In genomic region chr10:121678631-121679174, GRCh38 we compare ENCODE assay signal across 21 cellular contexts.
"Had no signal": no experiment of that assay in that cellular context is flagged by ENCODE, and none has a peak within 500 bp of the region (broad histone marks: within the 10 kb centered on the region; RNA-seq: fewer than 3 reads in every experiment).

No MANE protein-coding gene starts in this region.

- H3K9me3 Mint-ChIP-seq: activated B cell treated with CpG ODN at 0.5 μM for 24 hours; activated naive CD4-positive, alpha-beta T cell treated with anti-CD3 and anti-CD28 coated beads, Interleukin-2, amount 10 ng/mL, durations not matched to agents 7 days and 5 days; activated T-helper 1 cell treated with anti-CD3 and anti-CD28 coated beads, Interleukin-12 subunit alpha, Interleukin-12 subunit beta, Interleukin-2, Interleukin-4 antibody, amounts not matched to agents 30 ng/mL and 10 ng/mL and 1 ng/mL, durations not matched to agents 14 hours and 24 hours and 36 hours; T-helper 2 cell treated with Interferon-gamma antibody and Interleukin-4, amounts not matched to agents 5 μg/mL and 100 μg/mL, for 36 hours had no signal

- H3K4me1 Mint-ChIP-seq: activated B cell treated with CpG ODN at 0.5 μM for 24 hours; activated naive CD4-positive, alpha-beta T cell treated with anti-CD3 and anti-CD28 coated beads, Interleukin-2, amount 10 ng/mL, durations not matched to agents 7 days and 5 days; activated naive CD8-positive, alpha-beta T cell treated with anti-CD3 and anti-CD28 coated beads, Interleukin-2, amount 10 ng/mL, durations not matched to agents 7 days and 5 days; memory B cell; naive thymus-derived CD8-positive, alpha-beta T cell had no signal

- H3K27ac Mint-ChIP-seq: activated B cell treated with CpG ODN at 0.5 μM for 24 hours; activated naive CD4-positive, alpha-beta T cell treated with anti-CD3 and anti-CD28 coated beads, Interleukin-2, amount 10 ng/mL, durations not matched to agents 7 days and 5 days; activated naive CD8-positive, alpha-beta T cell treated with anti-CD3 and anti-CD28 coated beads, Interleukin-2, amount 10 ng/mL, durations not matched to agents 7 days and 5 days; activated T-helper 1 cell treated with anti-CD3 and anti-CD28 coated beads, Interleukin-12 subunit alpha, Interleukin-12 subunit beta, Interleukin-2, Interleukin-4 antibody, amounts not matched to agents 30 ng/mL and 10 ng/mL and 1 ng/mL, durations not matched to agents 14 hours and 24 hours and 36 hours; memory B cell; naive thymus-derived CD8-positive, alpha-beta T cell; T-helper 2 cell treated with Interferon-gamma antibody and Interleukin-4, amounts not matched to agents 5 μg/mL and 100 μg/mL, for 36 hours; type B pancreatic cell had no signal

- H3K4me3 Mint-ChIP-seq: activated B cell treated with CpG ODN at 0.5 μM for 24 hours; activated naive CD4-positive, alpha-beta T cell treated with anti-CD3 and anti-CD28 coated beads, Interleukin-2, amount 10 ng/mL, durations not matched to agents 7 days and 5 days; activated naive CD8-positive, alpha-beta T cell treated with anti-CD3 and anti-CD28 coated beads, Interleukin-2, amount 10 ng/mL, durations not matched to agents 7 days and 5 days; activated T-helper 1 cell treated with anti-CD3 and anti-CD28 coated beads, Interleukin-12 subunit alpha, Interleukin-12 subunit beta, Interleukin-2, Interleukin-4 antibody, amounts not matched to agents 30 ng/mL and 10 ng/mL and 1 ng/mL, durations not matched to agents 14 hours and 24 hours and 36 hours; brain; memory B cell; naive thymus-derived CD8-positive, alpha-beta T cell; neural crest cell; T-helper 2 cell treated with Interferon-gamma antibody and Interleukin-4, amounts not matched to agents 5 μg/mL and 100 μg/mL, for 36 hours; type B pancreatic cell had no signal

- H3K27me3 Mint-ChIP-seq: activated B cell treated with CpG ODN at 0.5 μM for 24 hours; activated naive CD4-positive, alpha-beta T cell treated with anti-CD3 and anti-CD28 coated beads, Interleukin-2, amount 10 ng/mL, durations not matched to agents 7 days and 5 days; activated naive CD8-positive, alpha-beta T cell treated with anti-CD3 and anti-CD28 coated beads, Interleukin-2, amount 10 ng/mL, durations not matched to agents 7 days and 5 days; type B pancreatic cell had no signal

- H3K36me3 Mint-ChIP-seq: activated naive CD4-positive, alpha-beta T cell treated with anti-CD3 and anti-CD28 coated beads, Interleukin-2, amount 10 ng/mL, durations not matched to agents 7 days and 5 days; activated naive CD8-positive, alpha-beta T cell treated with anti-CD3 and anti-CD28 coated beads, Interleukin-2, amount 10 ng/mL, durations not matched to agents 7 days and 5 days; memory B cell; naive thymus-derived CD8-positive, alpha-beta T cell had no signal

- ATAC-seq: left lobe of liver; naive thymus-derived CD8-positive, alpha-beta T cell; right cardiac atrium had no signal

- DNase-seq: activated B cell treated with CpG ODN at 0.5 μM for 24 hours; activated CD4-positive, alpha-beta T cell treated with anti-CD3 and anti-CD28 coated beads, Interleukin-2, amount 50 U/mL, for 4 hours; activated gamma-delta T cell; activated naive CD4-positive, alpha-beta T cell treated with anti-CD3 and anti-CD28 coated beads, Interleukin-2, amount 10 ng/mL, durations not matched to agents 7 days and 5 days; activated naive CD8-positive, alpha-beta T cell treated with anti-CD3 and anti-CD28 coated beads, Interleukin-2, amount 10 ng/mL, durations not matched to agents 7 days and 5 days; dorsolateral prefrontal cortex; effector memory CD4-positive, alpha-beta T cell; kidney glomerular epithelial cell; naive thymus-derived CD8-positive, alpha-beta T cell; posterior cingulate gyrus; right cardiac atrium; spleen; stimulated activated naive CD4-positive, alpha-beta T cell treated with Interleukin-2 at 50 U/mL for 16 hours; uterus had no signal
